In the genomic region with DNA sequence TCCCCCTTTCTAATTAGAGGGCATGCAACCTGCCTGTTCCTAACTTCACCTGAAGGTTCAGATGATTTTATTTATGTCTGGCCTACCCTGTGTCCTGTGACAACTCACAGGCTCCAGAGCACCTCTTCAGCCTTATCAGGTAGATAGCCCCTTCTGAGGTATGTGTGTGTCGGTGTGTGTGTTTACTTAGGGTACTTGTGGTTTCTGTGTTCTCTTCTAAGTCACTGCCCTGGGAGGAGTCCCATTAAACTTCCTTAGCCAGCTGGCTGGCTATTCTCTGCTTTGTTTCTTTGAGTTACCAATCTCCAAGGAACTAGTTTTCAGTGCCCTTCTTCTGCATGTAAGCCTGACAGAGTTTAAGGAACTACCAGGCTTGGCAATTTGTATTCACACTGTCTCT, we compare ENCODE assay signal across 24 cellular contexts.
DNase-seq lines count a peak whose midpoint lies in the region; ATAC-seq and TF ChIP-seq lines count a peak whose summit lies in the region.
"Had no signal": no experiment of that assay in that cellular context is flagged by ENCODE, and none has a peak within 500 bp of the region (broad histone marks: within the 10 kb centered on the region; RNA-seq: fewer than 3 reads in every experiment).

No MANE protein-coding gene starts in this region.

- H3K9me3 ChIP-seq in Caco-2, result peaks cover 5% of the 10 kb centered on the region; the same call in 1 of the 2 replicates
- H3K9me3 ChIP-seq in hepatocyte (ENCODE audit: low read depth), result no peaks in the 10 kb centered on the region
- H3K9me3 ChIP-seq: psoas muscle had no signal

- no peaks in the 10 kb centered on the region for H3K36me3 Mint-ChIP-seq in Caco-2 (ENCODE audit: insufficient read depth, unreplicated experiment)
- H3K36me3 Mint-ChIP-seq in progenitor cell of endocrine pancreas (ENCODE audit: insufficient read depth), result peaks cover 17% of the 10 kb centered on the region

- peaks cover 5% of the 10 kb centered on the region for H3K79me2 ChIP-seq in hepatocyte

- peaks cover 21% of the 10 kb centered on the region for H3K4me1 ChIP-seq in Caco-2
- H3K4me1 ChIP-seq in hepatocyte (ENCODE audit: insufficient read depth), result peaks cover 13% of the 10 kb centered on the region
- H3K4me1 ChIP-seq: tibial nerve had no signal

- TF ChIP-seq CTCF in Caco-2 (IDR thresholded peaks at IDR 0.05; ENCODE audit: insufficient read depth in 1 of 2, low read depth in 1 of 2, low read length in 1 of 2, severe bottlenecking in 1 of 2, unreplicated experiment in 1 of 2) (no peak), hepatocyte (IDR thresholded peaks at IDR 0.05; ENCODE audit: poor library complexity) (no peak), progenitor cell of endocrine pancreas (IDR thresholded peaks at IDR 0.05; ENCODE audit: unreplicated experiment) (no peak)

- H3K27ac Mint-ChIP-seq in Caco-2 (ENCODE audit: unreplicated experiment) (peak overlapping the region; percentile 45), progenitor cell of endocrine pancreas (peak overlapping the region; percentile 91)
- H3K27ac Mint-ChIP-seq: activated B cell treated with CpG ODN at 0.5 μM for 24 hours; activated naive CD4-positive, alpha-beta T cell treated with anti-CD3 and anti-CD28 coated beads, Interleukin-2, amount 50 U/mL, for 72 hours; activated T-helper 2 cell treated with anti-CD3 and anti-CD28 coated beads, Interferon-gamma antibody, Interleukin-2, Interleukin-4, amounts not matched to agents 10 μg/mL and 5 μg/mL and 100 μg/mL, durations not matched to agents 14 hours and 24 hours and 36 hours; GM23338; HFFc6 had no signal

- H3K27me3 ChIP-seq in Caco-2 (replicated peaks; ENCODE audit: control insufficient read depth, insufficient read depth, low read length), result no peaks in the 10 kb centered on the region
- no peaks in the 10 kb centered on the region for H3K27me3 ChIP-seq in hepatocyte
- H3K27me3 ChIP-seq: BLaER1, tibial nerve had no signal

- no peak overlapping the region for H2AFZ ChIP-seq in hepatocyte
- H2AFZ ChIP-seq: GM23338 had no signal

- DNase-seq in Caco-2 (peak; percentile 16 to 56), NCI-H2029 (lab: John Stamatoyannopoulos, UW) (peak; percentile 37), hepatocyte (ENCODE audit: low spot score) (peak; percentile 11), progenitor cell of endocrine pancreas (ENCODE audit: low spot score, unreplicated experiment) (no peak), inferior parietal cortex (ENCODE audit: extremely low spot score) (no peak), germinal center (ENCODE audit: low spot score) (no peak), 8988T (no peak)
- DNase-seq: activated B cell treated with CpG ODN at 0.5 μM for 24 hours; activated CD4-positive, alpha-beta T cell treated with anti-CD3 and anti-CD28 coated beads, Interleukin-2, amount 50 U/mL, for 4 hours; aorta; head of caudate nucleus; HFFc6; NCI-H1417 treated with DMSO at 0.1 percent for 48 hours; NCI-H2171; psoas muscle; stimulated activated CD8-positive, alpha-beta memory T cell treated with anti-CD3 and anti-CD28 coated beads, Interleukin-4, amount 100 ng/mL, for 48 hours had no signal

- H3K27ac ChIP-seq in hepatocyte, result peak overlapping the region; percentile 13
- H3K27ac ChIP-seq: BLaER1, psoas muscle, tibial nerve had no signal

- CTCF ChIA-PET in Caco-2 (lab: Charles Lee), result interaction anchor here (1.2 to 1.6 kb wide), 2 partner anchors 22 to 75 kb away, joined by 8 to 9 read pairs; a partner anchor contains a TSS

- H3K4me3 ChIP-seq in Caco-2 (ENCODE audit: low read depth, low read length), result no peak overlapping the region
- H3K4me3 ChIP-seq in hepatocyte, result no peak overlapping the region
- H3K4me3 ChIP-seq: BLaER1, GM23338, psoas muscle, tibial nerve had no signal

- no TSS peak for BruUV-seq in Caco-2 (replicated peaks; lab: Mats Ljungman, UMichigan)

- H3K4me1 Mint-ChIP-seq in Caco-2 (ENCODE audit: low read depth, unreplicated experiment), result peaks cover 7% of the 10 kb centered on the region
- H3K4me1 Mint-ChIP-seq in progenitor cell of endocrine pancreas (ENCODE audit: low read depth), result peaks cover 39% of the 10 kb centered on the region
- H3K4me1 Mint-ChIP-seq: activated B cell treated with CpG ODN at 0.5 μM for 24 hours; central memory CD8-positive, alpha-beta T cell; GM23338 had no signal

- POLR2A ChIA-PET in Caco-2 (lab: Charles Lee), result no interaction called here

- H3K36me3 ChIP-seq in Caco-2 (ENCODE audit: control insufficient read depth, insufficient read depth, low read length), result no peaks in the 10 kb centered on the region
- H3K36me3 ChIP-seq in hepatocyte (replicated peaks; ENCODE audit: insufficient read depth, low read depth), result no peaks in the 10 kb centered on the region
- H3K36me3 ChIP-seq: BLaER1 had no signal

- intact Hi-C loops in Caco-2 (cut with micrococcal nuclease; ENCODE audit: unreplicated experiment), result loop anchor here (1.0 to 5.0 kb wide), 2 partner anchors 9 to 74 kb away; a partner anchor contains a TSS

- H3K4me2 ChIP-seq in hepatocyte, result peak overlapping the region; percentile 59
- H3K4me2 ChIP-seq: BLaER1, GM23338 had no signal

- H3K9me2 ChIP-seq in hepatocyte (replicated peaks; ENCODE audit: insufficient read depth), result no peaks in the 10 kb centered on the region

- no peaks in the 10 kb centered on the region for H3K9me3 Mint-ChIP-seq in Caco-2 (ENCODE audit: unreplicated experiment)
- H3K9me3 Mint-ChIP-seq in progenitor cell of endocrine pancreas (ENCODE audit: low read depth), result peaks cover 11% of the 10 kb centered on the region

- ATAC-seq in HG03108 (IDR thresholded peaks at IDR 0.05; ENCODE audit: unreplicated experiment), result no peak
- ATAC-seq: activated naive CD4-positive, alpha-beta T cell treated with anti-CD3 and anti-CD28 coated beads, Interleukin-2, amount 50 U/mL, for 72 hours; GM23338; left lobe of liver; psoas muscle had no signal

- H3K4me3 Mint-ChIP-seq in Caco-2 (ENCODE audit: unreplicated experiment), result peak overlapping the region; percentile 53
- no peak overlapping the region for H3K4me3 Mint-ChIP-seq in progenitor cell of endocrine pancreas (ENCODE audit: low read depth)
- H3K4me3 Mint-ChIP-seq: activated B cell treated with CpG ODN at 0.5 μM for 24 hours; central memory CD8-positive, alpha-beta T cell; GM23338; HFFc6 had no signal

- no peaks in the 10 kb centered on the region for H3K27me3 Mint-ChIP-seq in Caco-2 (ENCODE audit: insufficient read depth, unreplicated experiment)
- no peaks in the 10 kb centered on the region for H3K27me3 Mint-ChIP-seq in progenitor cell of endocrine pancreas

- WGBS in hepatocyte (ENCODE audit: low lambda C conversion rate, missing lambda C conversion rate), result 7% methylated on average over 1 of the region's 1 CpG

- no peaks in the 10 kb centered on the region for H4K20me1 ChIP-seq in hepatocyte (ENCODE audit: insufficient read depth, poor library complexity, severe bottlenecking)
- H4K20me1 ChIP-seq: BLaER1 had no signal

Comparison
In these comparisons a context has a peak if more than half of its experiments do, and no peak if none do; other contexts are left out.
1. DNase-seq: peak in Caco-2 (2 of 2), NCI-H2029 (single experiment) and hepatocyte (single experiment); none in progenitor cell of endocrine pancreas (single experiment), inferior parietal cortex (single experiment), germinal center (single experiment) and 8988T (single experiment).